In the genomic region with DNA sequence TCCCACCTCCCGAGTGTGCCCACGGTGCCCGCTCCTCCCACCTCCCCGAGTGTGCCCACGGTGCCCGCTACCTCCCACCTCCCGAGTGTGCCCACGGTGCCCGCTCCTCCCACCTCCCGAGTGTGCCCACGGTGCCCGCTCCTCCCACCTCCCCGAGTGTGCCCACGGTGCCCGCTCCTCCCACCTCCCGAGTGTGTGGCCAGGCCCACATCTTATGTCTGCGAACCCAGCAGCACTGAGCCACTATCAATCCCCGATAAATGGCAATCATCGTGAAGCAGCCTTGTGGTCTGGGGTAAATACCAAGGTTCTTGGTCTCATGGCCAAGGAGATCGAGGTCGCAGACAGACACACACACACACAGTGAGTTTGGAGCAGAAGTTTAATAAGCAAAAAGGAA, we compare ENCODE assay signal across 1 cellular context.
A peak's percentile ranks its signal among the peaks of the same experiment; 100 is the strongest.
TF ChIP-seq lines count a peak whose summit lies in the region.

No MANE protein-coding gene starts in this region.

TF ChIP-seq in K562, 482 proteins besides CTCF, POLR2A, EP300 and RAD21:
- TF ChIP-seq POLR2G (IDR thresholded peaks at IDR 0.05; ENCODE audit: low read depth, low read length) (0 out of 2 replicates have a peak, but pooled peaks have one; percentile 6), TEAD1 (CRISPR knock-in tag; IDR thresholded peaks at IDR 0.05) (peak in 1 of 2 experiments; percentile 35; a peak in 1 of 4 replicates)
